24 cellular contexts compared by ENCODE assay signal in the genomic region with DNA sequence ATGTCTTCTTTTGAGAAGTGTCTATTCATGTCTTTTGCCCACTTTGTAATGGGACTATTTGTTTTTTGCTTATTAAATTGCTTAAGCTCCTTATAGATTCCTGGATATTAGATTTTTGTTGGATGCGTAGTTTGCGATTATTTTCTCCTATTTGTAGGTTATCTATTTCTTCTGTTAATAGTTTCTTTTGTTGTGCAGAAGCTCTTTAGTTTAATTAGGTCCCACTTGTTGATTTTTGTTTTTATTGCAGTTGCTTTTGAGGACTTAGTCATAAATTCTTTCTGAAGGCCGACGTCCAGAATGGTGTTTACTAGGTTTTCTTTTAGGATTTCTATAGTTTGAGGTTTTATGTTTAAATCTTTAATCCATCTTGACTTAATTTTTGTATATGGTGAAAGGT.
"Had no signal": no experiment of that assay in that cellular context is flagged by ENCODE, and none has a peak within 500 bp of the region (broad histone marks: within the 10 kb centered on the region; RNA-seq: fewer than 3 reads in every experiment).

No MANE protein-coding gene starts in this region.

- H3K9me3 Mint-ChIP-seq: immature natural killer cell; mesothelial cell of epicardium; naive B cell; nephron; neural crest cell; stimulated activated effector memory CD8-positive, alpha-beta T cell treated with anti-CD3 and anti-CD28 coated beads, Interleukin-12 subunit alpha, Interleukin-12 subunit beta, amount 100 ng/mL, for 72 hours; stimulated activated naive CD8-positive, alpha-beta T cell treated with anti-CD3 and anti-CD28 coated beads, Interleukin-15, Interleukin-2, amounts not matched to agents 100 ng/mL and 50 ng/mL, for 24 hours; type B pancreatic cell had no signal

- H3K27ac Mint-ChIP-seq: mesothelial cell of epicardium; nephron; stimulated activated effector memory CD8-positive, alpha-beta T cell treated with anti-CD3 and anti-CD28 coated beads, Interleukin-12 subunit alpha, Interleukin-12 subunit beta, amount 100 ng/mL, for 72 hours; stimulated activated naive CD8-positive, alpha-beta T cell treated with anti-CD3 and anti-CD28 coated beads, Interleukin-15, Interleukin-2, amounts not matched to agents 100 ng/mL and 50 ng/mL, for 24 hours; type B pancreatic cell had no signal

- H3K4me1 ChIP-seq: pancreas, prostate gland, vagina had no signal

- H3K27ac ChIP-seq: left lung, lower lobe of right lung, pancreas, prostate gland, sigmoid colon, spleen, tibial nerve, vagina had no signal

- H3K27me3 Mint-ChIP-seq: naive B cell; stimulated activated naive CD8-positive, alpha-beta T cell treated with anti-CD3 and anti-CD28 coated beads, Interleukin-15, Interleukin-2, amounts not matched to agents 100 ng/mL and 50 ng/mL, for 24 hours; type B pancreatic cell had no signal

- H3K36me3 ChIP-seq: left lung, lower lobe of right lung, pancreas, prostate gland, sigmoid colon, spleen, tibial nerve, vagina had no signal

- H3K36me3 Mint-ChIP-seq: naive B cell; stimulated activated effector memory CD8-positive, alpha-beta T cell treated with anti-CD3 and anti-CD28 coated beads, Interleukin-12 subunit alpha, Interleukin-12 subunit beta, amount 100 ng/mL, for 72 hours had no signal

- DNase-seq: hypothalamus; kidney; left colon; left lung; lower lobe of right lung; nucleus accumbens; pancreas; posterior cingulate gyrus; right cardiac atrium; sigmoid colon; spleen; stimulated activated CD4-positive, alpha-beta T cell treated with anti-CD3 and anti-CD28 coated beads, Interleukin-4, amount 100 ng/mL, for 24 hours had no signal

- H3K9me3 ChIP-seq: left lung, lower lobe of right lung, pancreas, prostate gland, sigmoid colon, spleen, tibial nerve, vagina had no signal

- H3K27me3 ChIP-seq: left lung, pancreas, sigmoid colon, spleen, tibial nerve, vagina had no signal

- FAIRE-seq: kidney, pancreas, small intestine had no signal

- H3K4me3 ChIP-seq: left lung, lower lobe of right lung, pancreas, prostate gland, sigmoid colon, spleen, tibial nerve, vagina had no signal

- H3K4me3 Mint-ChIP-seq: immature natural killer cell; mesothelial cell of epicardium; naive B cell; nephron; neural crest cell; stimulated activated effector memory CD8-positive, alpha-beta T cell treated with anti-CD3 and anti-CD28 coated beads, Interleukin-12 subunit alpha, Interleukin-12 subunit beta, amount 100 ng/mL, for 72 hours; stimulated activated naive CD8-positive, alpha-beta T cell treated with anti-CD3 and anti-CD28 coated beads, Interleukin-15, Interleukin-2, amounts not matched to agents 100 ng/mL and 50 ng/mL, for 24 hours; type B pancreatic cell had no signal

- ATAC-seq: right cardiac atrium had no signal
